Comparison of ENCODE assay signal across 13 cellular contexts in the genomic region with DNA sequence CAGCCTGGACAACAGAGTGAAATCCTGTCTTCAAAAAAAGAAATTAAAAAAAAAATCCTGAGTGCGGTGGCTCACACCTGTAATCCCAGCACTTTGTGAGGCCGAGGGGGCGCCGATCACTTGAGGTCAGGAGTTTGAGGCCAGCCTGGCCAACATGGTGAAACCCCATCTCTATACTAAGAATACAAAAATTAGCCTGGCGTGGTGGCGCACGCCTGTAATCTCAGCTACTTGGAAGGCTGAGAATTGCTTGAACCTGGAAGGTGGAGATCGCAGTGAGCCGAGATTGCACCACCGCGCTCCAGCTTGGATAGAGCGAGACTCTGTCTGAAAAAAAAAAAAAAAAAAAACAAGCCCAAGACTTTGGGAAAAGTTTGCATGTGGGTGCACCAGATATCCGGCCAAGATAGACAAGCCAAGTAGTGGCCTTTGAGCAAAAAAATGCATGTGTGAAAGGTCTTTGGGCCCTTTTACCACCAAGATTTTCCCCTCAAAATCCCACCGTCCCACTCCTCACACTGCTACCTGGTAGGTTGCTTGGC. TPM values are rescaled to one million over a fixed set of nuclear protein-coding genes. Genes with fewer than 3 reads are reported as not detected.
"Had no signal": no experiment of that assay in that cellular context is flagged by ENCODE, and none has a peak within 500 bp of the region (broad histone marks: within the 10 kb centered on the region; RNA-seq: fewer than 3 reads in every experiment).

No MANE protein-coding gene starts in this region.

- H3K27ac ChIP-seq: coronary artery, right atrium auricular region had no signal

- H3K9me3 ChIP-seq: left ventricle myocardium inferior, right atrium auricular region, upper lobe of left lung had no signal

- H3K9me3 Mint-ChIP-seq: activated T-cell treated with anti-CD3 and anti-CD28 coated beads, Interleukin-2, amount 50 U/mL, for 72 hours; stimulated activated effector memory CD8-positive, alpha-beta T cell treated with anti-CD3 and anti-CD28 coated beads, Interleukin-12 subunit alpha, Interleukin-12 subunit beta, amount 100 ng/mL, for 72 hours; T-helper 2 cell treated with Interferon-gamma antibody and Interleukin-4, amounts not matched to agents 5 μg/mL and 100 μg/mL, for 36 hours had no signal

- H3K27me3 ChIP-seq: right atrium auricular region, upper lobe of left lung had no signal

- H3K27me3 Mint-ChIP-seq: activated CD8-positive, alpha-beta memory T cell treated with anti-CD3 and anti-CD28 coated beads, Interleukin-2, amount 10 ng/mL, durations not matched to agents 7 days and 5 days had no signal

- ATAC-seq: activated CD4-positive, CD25-positive, alpha-beta regulatory T cell treated with anti-CD3 and anti-CD28 coated beads, Interleukin-2, amount 50 U/mL, for 24 hours; activated CD8-positive, alpha-beta memory T cell treated with anti-CD3 and anti-CD28 coated beads, Interleukin-2, amount 10 ng/mL, durations not matched to agents 7 days and 5 days; activated T-cell treated with anti-CD3 and anti-CD28 coated beads, Interleukin-2, amount 50 U/mL, for 72 hours; stimulated activated effector memory CD8-positive, alpha-beta T cell treated with anti-CD3 and anti-CD28 coated beads, Interleukin-12 subunit alpha, Interleukin-12 subunit beta, amount 100 ng/mL, for 72 hours had no signal

- DNase-seq: activated CD8-positive, alpha-beta memory T cell treated with anti-CD3 and anti-CD28 coated beads, Interleukin-2, amount 10 ng/mL, durations not matched to agents 7 days and 5 days; activated T-cell treated with anti-CD3 and anti-CD28 coated beads, Interleukin-2, amount 50 U/mL, for 72 hours; effector CD4-positive, alpha-beta T cell; kidney; left ventricle myocardium inferior; posterior cingulate gyrus; small intestine had no signal

- H3K4me3 Mint-ChIP-seq: activated CD8-positive, alpha-beta memory T cell treated with anti-CD3 and anti-CD28 coated beads, Interleukin-2, amount 10 ng/mL, durations not matched to agents 7 days and 5 days; activated T-cell treated with anti-CD3 and anti-CD28 coated beads, Interleukin-2, amount 50 U/mL, for 72 hours; stimulated activated effector memory CD8-positive, alpha-beta T cell treated with anti-CD3 and anti-CD28 coated beads, Interleukin-12 subunit alpha, Interleukin-12 subunit beta, amount 100 ng/mL, for 72 hours; T-helper 2 cell treated with Interferon-gamma antibody and Interleukin-4, amounts not matched to agents 5 μg/mL and 100 μg/mL, for 36 hours had no signal

- H3K27ac Mint-ChIP-seq: activated CD8-positive, alpha-beta memory T cell treated with anti-CD3 and anti-CD28 coated beads, Interleukin-2, amount 10 ng/mL, durations not matched to agents 7 days and 5 days; activated T-cell treated with anti-CD3 and anti-CD28 coated beads, Interleukin-2, amount 50 U/mL, for 72 hours; stimulated activated effector memory CD8-positive, alpha-beta T cell treated with anti-CD3 and anti-CD28 coated beads, Interleukin-12 subunit alpha, Interleukin-12 subunit beta, amount 100 ng/mL, for 72 hours; T-helper 2 cell treated with Interferon-gamma antibody and Interleukin-4, amounts not matched to agents 5 μg/mL and 100 μg/mL, for 36 hours had no signal

- H3K4me3 ChIP-seq: coronary artery, left ventricle myocardium inferior, right atrium auricular region, upper lobe of left lung had no signal

RNA-seq across cellular contexts. Expression of a gene that starts 37.3 kb away (rescaled TPM):
- total RNA-seq: left ventricle myocardium inferior, right atrium auricular region had no signal
